ENCODE assay signal across 1 cellular context in genomic region chr12:93219947-93220346, GRCh38.
TF ChIP-seq lines count a peak whose summit lies in the region.

No MANE protein-coding gene starts in this region.

TF ChIP-seq in neural cell, 6 proteins besides CTCF, POLR2A, EP300 and RAD21 (continued from another document):
- TF ChIP-seq, protein P1, sequence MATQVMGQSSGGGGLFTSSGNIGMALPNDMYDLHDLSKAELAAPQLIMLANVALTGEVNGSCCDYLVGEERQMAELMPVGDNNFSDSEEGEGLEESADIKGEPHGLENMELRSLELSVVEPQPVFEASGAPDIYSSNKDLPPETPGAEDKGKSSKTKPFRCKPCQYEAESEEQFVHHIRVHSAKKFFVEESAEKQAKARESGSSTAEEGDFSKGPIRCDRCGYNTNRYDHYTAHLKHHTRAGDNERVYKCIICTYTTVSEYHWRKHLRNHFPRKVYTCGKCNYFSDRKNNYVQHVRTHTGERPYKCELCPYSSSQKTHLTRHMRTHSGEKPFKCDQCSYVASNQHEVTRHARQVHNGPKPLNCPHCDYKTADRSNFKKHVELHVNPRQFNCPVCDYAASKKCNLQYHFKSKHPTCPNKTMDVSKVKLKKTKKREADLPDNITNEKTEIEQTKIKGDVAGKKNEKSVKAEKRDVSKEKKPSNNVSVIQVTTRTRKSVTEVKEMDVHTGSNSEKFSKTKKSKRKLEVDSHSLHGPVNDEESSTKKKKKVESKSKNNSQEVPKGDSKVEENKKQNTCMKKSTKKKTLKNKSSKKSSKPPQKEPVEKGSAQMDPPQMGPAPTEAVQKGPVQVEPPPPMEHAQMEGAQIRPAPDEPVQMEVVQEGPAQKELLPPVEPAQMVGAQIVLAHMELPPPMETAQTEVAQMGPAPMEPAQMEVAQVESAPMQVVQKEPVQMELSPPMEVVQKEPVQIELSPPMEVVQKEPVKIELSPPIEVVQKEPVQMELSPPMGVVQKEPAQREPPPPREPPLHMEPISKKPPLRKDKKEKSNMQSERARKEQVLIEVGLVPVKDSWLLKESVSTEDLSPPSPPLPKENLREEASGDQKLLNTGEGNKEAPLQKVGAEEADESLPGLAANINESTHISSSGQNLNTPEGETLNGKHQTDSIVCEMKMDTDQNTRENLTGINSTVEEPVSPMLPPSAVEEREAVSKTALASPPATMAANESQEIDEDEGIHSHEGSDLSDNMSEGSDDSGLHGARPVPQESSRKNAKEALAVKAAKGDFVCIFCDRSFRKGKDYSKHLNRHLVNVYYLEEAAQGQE (IDR thresholded peaks at IDR 0.05; ENCODE audit: borderline replicate concordance), result no peak
- TF ChIP-seq SMC3 (conservative IDR thresholded peaks at IDR 0.05; ENCODE audit: poor library complexity), result no peak
- no peak for TF ChIP-seq MXI1 (conservative IDR thresholded peaks at IDR 0.05; ENCODE audit: poor library complexity, severe bottlenecking)
- no peak for TF ChIP-seq POLR2AphosphoS5 (IDR thresholded peaks at IDR 0.05)
